8 cellular contexts compared by ENCODE assay signal in genomic region chr14:69299286-69300035, GRCh38. TPM values are rescaled to one million over a fixed set of nuclear protein-coding genes. Genes with fewer than 3 reads are reported as not detected.
DNase-seq lines count a peak whose midpoint lies in the region; ATAC-seq, FAIRE-seq and TF ChIP-seq lines count a peak whose summit lies in the region.
"Had no signal": no experiment of that assay in that cellular context is flagged by ENCODE, and none has a peak within 500 bp of the region (broad histone marks: within the 10 kb centered on the region; RNA-seq: fewer than 3 reads in every experiment).

No MANE protein-coding gene starts in this region.

- BruUV-seq in GM12878 (replicated peaks; lab: Mats Ljungman, UMichigan): no TSS peak

- no peak overlapping the region for H3K9ac ChIP-seq in GM12878 (ENCODE audit: control insufficient read depth, insufficient read depth, low read length)

- no peak overlapping the region for H3K27ac Mint-ChIP-seq in CD14-positive monocyte

- CTCF ChIA-PET in GM12878 (lab: Yijun Ruan, JAX): interaction anchor here (1.3 to 1.7 kb wide), 2 partner anchors 14 to 99 kb away, joined by 3 to 4 read pairs; partner anchors contain the start of genes ERH and SLC39A9

- no peak for FAIRE-seq in GM12878 (lab: Jason Lieb, UNC)

- H3K4me1 ChIP-seq in GM12878 (ENCODE audit: control insufficient read depth, insufficient read depth, low read length): no peaks in the 10 kb centered on the region

- no peaks in the 10 kb centered on the region for H4K20me1 ChIP-seq in GM12878 (ENCODE audit: control insufficient read depth, insufficient read depth)

- no peak overlapping the region for H3K27ac ChIP-seq in GM12878 (ENCODE audit: control insufficient read depth, insufficient read depth)

- no peak for TF ChIP-seq EP300 in GM12878 (IDR thresholded peaks at IDR 0.05; ENCODE audit: borderline replicate concordance in 1 of 2, control insufficient read depth in 1 of 2, low read depth in 2 of 2, low read length in 2 of 2)

- peak overlapping the region in 1 of 2 donors; percentile 47 for H3K4me3 Mint-ChIP-seq in CD14-positive monocyte

- H3K36me3 ChIP-seq in GM12878 (ENCODE audit: control insufficient read depth in 2 of 2, insufficient read depth in 2 of 2, low read length in 1 of 2): no peaks in the 10 kb centered on the region

- no peaks in the 10 kb centered on the region for H3K36me3 Mint-ChIP-seq in CD14-positive monocyte

- peak; percentile 25 for TF ChIP-seq CTCF in CD14-positive monocyte (IDR thresholded peaks at IDR 0.05)
- peak; percentile 43; the same call in 1 of the 2 replicates for TF ChIP-seq CTCF in GM12875 (IDR thresholded peaks at IDR 0.05; ENCODE audit: borderline replicate concordance, insufficient read depth, low read depth, low read length)
- peak; percentile 18 to 52 (median 43); a peak in 4 of 6 replicates for TF ChIP-seq CTCF in GM12878 (IDR thresholded peaks at IDR 0.05 in 2 of 3, conservative IDR thresholded peaks at IDR 0.05 in 1 of 3; ENCODE audit: control insufficient read depth in 2 of 3, extremely low read depth in 1 of 3, insufficient read depth in 1 of 3, low read depth in 3 of 3, low read length in 3 of 3)

- RAD21 ChIA-PET in GM12878 (lab: Charles Lee; ENCODE audit: unreplicated experiment): no interaction called here

- peaks cover 18 to 26% (median 22%) of the 10 kb centered on the region in 3 donors for H3K27me3 Mint-ChIP-seq in CD14-positive monocyte (ENCODE audit: low read depth in 3 of 3)

- H3K4me3 ChIP-seq in GM12875 (ENCODE audit: low read depth, low read length) (no peak overlapping the region), GM12878 (no peak overlapping the region)

- H3K27me3 ChIP-seq in GM12878 (replicated peaks in 1 of 2; ENCODE audit: control insufficient read depth in 2 of 2, insufficient read depth in 2 of 2, low read length in 1 of 2): peaks cover 0 to 4% of the 10 kb centered on the region in 2 experiments; a peak in 2 of 4 replicates

- ATAC-seq in GM12878: peak; percentile 87
- ATAC-seq in GM19328 (IDR thresholded peaks at IDR 0.05; ENCODE audit: unreplicated experiment): no peak
- no peak for ATAC-seq in HG03439 (IDR thresholded peaks at IDR 0.05; ENCODE audit: unreplicated experiment)
- no peak for ATAC-seq in HG03469 (IDR thresholded peaks at IDR 0.05; ENCODE audit: unreplicated experiment)

- TF ChIP-seq POLR2A in GM12878 (IDR thresholded peaks at IDR 0.05; ENCODE audit: low read depth, low read length): no peak

- H3K4me2 ChIP-seq in GM12878 (ENCODE audit: control insufficient read depth, insufficient read depth): no peak overlapping the region

- intact Hi-C loops in CD14-positive monocyte (cut with micrococcal nuclease) (no loop called here), GM12878 (cut with micrococcal nuclease; ENCODE audit: unreplicated experiment) (no loop called here)

- whole genome bisulfite sequencing in GM12878 (ENCODE audit: insufficient coverage, insufficient replicate concordance, low lambda C conversion rate, missing lambda C conversion rate): 41% methylated on average over 11 of the region's 11 CpGs

- in situ Hi-C loops in GM12878 (cut with MboI): no loop called here

- peak; percentile 45 for TF ChIP-seq RAD21 in GM12878 (IDR thresholded peaks at IDR 0.05; ENCODE audit: insufficient read depth, low read depth, low read length)

- no peaks in the 10 kb centered on the region for H3K9me3 ChIP-seq in GM12878 (replicated peaks; ENCODE audit: control insufficient read depth, insufficient read depth, low read length)

- no peak overlapping the region for H2AFZ ChIP-seq in GM12878 (ENCODE audit: control insufficient read depth, low read depth, low read length)

- POLR2A ChIA-PET in GM12878 (lab: Charles Lee): no interaction called here

- SMC1A ChIA-PET in GM12878 (lab: Charles Lee; ENCODE audit: uncharacterized antibody, unreplicated experiment): interaction anchor here (2.0 kb wide), 1 partner anchor 160 kb away, joined by 10 read pairs; no protein-coding TSS in a partner anchor

- peaks cover 0 to 3% (median 0%) of the 10 kb centered on the region in 7 donors for H3K9me3 Mint-ChIP-seq in CD14-positive monocyte

- no peaks in the 10 kb centered on the region for H3K79me2 ChIP-seq in GM12878 (ENCODE audit: control insufficient read depth, insufficient read depth, low read length)

- DNase-seq in CD14-positive monocyte (ENCODE audit: low spot score): no peak
- no peak for DNase-seq in GM12878 (ENCODE audit: low read depth, low spot score)
- peak; percentile 68 for DNase-seq in mesenteric fat pad (ENCODE audit: low spot score)
- DNase-seq: activated T-cell treated with anti-CD3 and anti-CD28 coated beads, Interleukin-2, amount 50 U/mL, for 1 hour had no signal

- no peaks in the 10 kb centered on the region for H3K4me1 Mint-ChIP-seq in CD14-positive monocyte

TF ChIP-seq in GM12878, 131 proteins besides CTCF, POLR2A, EP300 and RAD21:
- TF ChIP-seq STAT1 (conservative IDR thresholded peaks at IDR 0.05) (no peak), IRF3 (IDR thresholded peaks at IDR 0.05) (no peak)

RNA-seq across cellular contexts. Expression of gene GALNT16, which starts 39.5 kb away (rescaled TPM):
- polyA plus RNA-seq in CD14-positive monocyte: not detected
- 0.24 and 0.63 TPM in 2 replicates for total RNA-seq in GM12878 (2013; cell fraction: nucleolus; rRNA removed)
- total RNA-seq in GM12878 (2014; rRNA removed): under 0.01 and 0.05 TPM in 2 replicates
- 0.04 TPM in 1 of 2 replicates, not detected in the other for total RNA-seq in GM12878 (2014; rRNA removed; fragmentation: Illumina TruSeq; extraction: Trizol)
- 0.03 TPM in 1 of 2 replicates, not detected in the other for total RNA-seq in GM12878 (2021)
- polyA plus RNA-seq in GM12878 (2011; ENCODE audit: low read depth): not detected
- 0.08 and 0.13 TPM in 2 replicates for polyA plus RNA-seq in GM12878 (2011; rRNA removed)
- polyA plus RNA-seq in GM12878 (2011; cell fraction: cytosol; rRNA removed): 0.13 and 0.15 TPM in 2 replicates
- 0.39 and 0.48 TPM in 2 replicates for polyA plus RNA-seq in GM12878 (2011; cell fraction: nucleus; rRNA removed)
- polyA plus RNA-seq in GM12878 (2012): 0.04 TPM in 2 replicates
- 0.03 TPM in 2 replicates for polyA plus RNA-seq in GM12878 (2014; fragmentation: Illumina TruSeq; extraction: Trizol)
- polyA plus RNA-seq in GM12878 (2014; fragmentation: Nextera tagmentation; extraction: Ambion mirVana): under 1 TPM in 1 of 2 experiments, not detected in 1; 0.02 TPM
- 0.01 and 0.05 TPM in 2 replicates for polyA plus RNA-seq in GM12878 (2014; rRNA removed)
- polyA plus RNA-seq in GM12878 (2016; fragmentation: Nextera tagmentation; extraction: Ambion mirVana): not detected
- 0.37 and 0.82 TPM in 2 replicates for polyA minus RNA-seq in GM12878 (2011; rRNA and poly(A)+ RNA removed)
- 0.21 and 0.27 TPM in 2 replicates for polyA minus RNA-seq in GM12878 (2011; cell fraction: cytosol; rRNA and poly(A)+ RNA removed)
- polyA minus RNA-seq in GM12878 (2011; cell fraction: nucleus; rRNA and poly(A)+ RNA removed): 0.85 and 1.1 TPM in 2 replicates
- 14.9 TPM for total RNA-seq in mesenteric fat pad
